ENCODE assay signal across 8 cellular contexts in the genomic region with DNA sequence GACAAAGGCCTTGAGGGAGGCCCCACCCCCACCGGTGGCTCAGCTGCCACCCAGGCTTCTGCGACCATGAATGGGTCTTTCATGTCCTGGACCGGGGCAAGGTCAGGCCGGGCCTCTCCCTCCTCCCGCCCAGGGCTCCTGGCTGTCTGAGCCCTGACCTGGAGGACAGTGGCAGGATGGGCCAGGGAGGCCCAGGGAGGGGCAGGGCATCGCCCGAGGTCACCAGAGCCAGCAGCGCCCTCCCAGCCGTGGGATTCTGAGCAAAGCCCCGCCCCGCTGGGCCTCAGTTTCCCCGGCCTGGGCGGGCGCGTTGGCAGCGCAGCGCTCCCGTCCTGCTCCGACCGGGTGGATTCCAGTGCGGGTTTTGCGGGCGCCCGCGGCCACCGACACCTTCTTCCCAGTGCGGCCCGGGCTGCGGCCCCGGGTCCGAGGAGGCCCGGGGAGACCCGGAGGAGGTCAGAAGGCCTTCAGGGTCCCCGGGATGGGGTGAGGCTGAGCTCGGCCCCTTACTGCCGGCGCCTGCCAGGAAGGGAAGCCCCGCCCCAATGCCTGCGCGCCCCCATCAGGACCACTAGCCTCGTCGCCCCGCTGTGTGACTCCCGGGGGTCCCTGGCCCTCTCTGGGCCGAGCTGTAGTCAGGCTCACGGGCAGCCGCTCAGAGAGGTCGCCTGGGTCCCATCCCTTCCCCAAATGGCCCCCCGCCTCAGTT. TPM values are rescaled to one million over a fixed set of nuclear protein-coding genes. Genes with fewer than 3 reads are reported as not detected.
DNase-seq lines count a peak whose midpoint lies in the region; ATAC-seq and TF ChIP-seq lines count a peak whose summit lies in the region.

No MANE protein-coding gene starts in this region.

- no peak overlapping the region for H3K27ac ChIP-seq in ovary

- no peak for TF ChIP-seq CTCF in ovary (IDR thresholded peaks at IDR 0.05)

- DNase-seq in EH (ENCODE audit: low read depth) (peak; percentile 38), NCI-H69 (lab: John Stamatoyannopoulos, UW) (peak; percentile 63), ovary (no peak), NCI-H1092 treated with DMSO at 0.1 percent for 48 hours (lab: John Stamatoyannopoulos, UW) (no peak)

- TF ChIP-seq POLR2A in ovary (IDR thresholded peaks at IDR 0.05) = no peak

- H3K36me3 ChIP-seq in endocrine pancreas (ENCODE audit: control insufficient read depth, insufficient read depth, low read length) = no peaks in the 10 kb centered on the region
- no peaks in the 10 kb centered on the region for H3K36me3 ChIP-seq in ovary

- H3K4me1 ChIP-seq in endocrine pancreas (ENCODE audit: control insufficient read depth, insufficient read depth, low read length) (no peaks in the 10 kb centered on the region), ovary (ENCODE audit: insufficient read depth) (peaks cover 2% of the 10 kb centered on the region)

- peak overlapping the region; percentile 41 for H3K9ac ChIP-seq in endocrine pancreas (ENCODE audit: control insufficient read depth, insufficient read depth, low read length)

- H3K4me3 ChIP-seq in endocrine pancreas (ENCODE audit: control insufficient read depth, insufficient read depth, low read length) (no peak overlapping the region), ovary (peak overlapping the region; percentile 13)

- ATAC-seq in HG03565 (IDR thresholded peaks at IDR 0.05; ENCODE audit: unreplicated experiment) (no peak), GM21381 (IDR thresholded peaks at IDR 0.05; ENCODE audit: unreplicated experiment) (no peak), GM18870 (IDR thresholded peaks at IDR 0.05; ENCODE audit: unreplicated experiment) (no peak)

- WGBS in ovary, 3 donors = 1 to 2% (median 2%) methylated on average over 38 to 49 of the region's 49 CpGs

- no peak for TF ChIP-seq EP300 in ovary (IDR thresholded peaks at IDR 0.05)

- intact Hi-C loops in ovary (cut with DNase I) = no loop called here

- H3K27me3 ChIP-seq in endocrine pancreas (ENCODE audit: control insufficient read depth, insufficient read depth, low read length) (peaks cover 3% of the 10 kb centered on the region), ovary (peaks cover 4% of the 10 kb centered on the region)

- H3K9me3 ChIP-seq in endocrine pancreas (ENCODE audit: control insufficient read depth, low read length) (no peaks in the 10 kb centered on the region), ovary (no peaks in the 10 kb centered on the region)

RNA-seq across cellular contexts. Expression of a gene that starts 24.6 kb away (rescaled TPM):
- total RNA-seq in ovary = 1 to 10 TPM; 1.3 to 9.7 (median 5.5) TPM
- 1 to 10 TPM in 1 of 2 donors, under 1 TPM in 1; 0.77 to 7.6 TPM for polyA plus RNA-seq in ovary

RNA-seq across cellular contexts. Expression of a gene that starts 44.3 kb away (rescaled TPM):
- 1 to 10 TPM; 1.3 to 7.6 (median 3.6) TPM for total RNA-seq in ovary
- polyA plus RNA-seq in ovary = 1 to 10 TPM in 1 of 2 donors, under 1 TPM in 1; 0.33 to 2.1 TPM

RNA-seq across cellular contexts. Expression of a gene that starts 49.1 kb away (rescaled TPM):
- 100 to 1,000 TPM in 4 of 7 donors, 10 to 100 TPM in 3; 26.0 to 149 (median 131) TPM for total RNA-seq in ovary
- polyA plus RNA-seq in ovary = 10 to 100 TPM in 1 of 2 donors, 1 to 10 TPM in 1; 8.8 to 85.0 TPM

RNA-seq across cellular contexts. Expression of a gene that starts 55.2 kb away (rescaled TPM):
- total RNA-seq in ovary = 10 to 100 TPM in 3 of 7 donors, 1 to 10 TPM in 4; 4.3 to 14.0 (median 9.8) TPM
- 1 to 10 TPM; 6.8 to 8.1 TPM for polyA plus RNA-seq in ovary

Comparison
In these comparisons a context has a peak if more than half of its experiments do, and no peak if none do; other contexts are left out.
1. DNase-seq: peak in EH (single experiment) and NCI-H69 (single experiment); none in ovary (0 of 5) and NCI-H1092 treated with DMSO at 0.1 percent for 48 hours (single experiment).